In the genomic region with DNA sequence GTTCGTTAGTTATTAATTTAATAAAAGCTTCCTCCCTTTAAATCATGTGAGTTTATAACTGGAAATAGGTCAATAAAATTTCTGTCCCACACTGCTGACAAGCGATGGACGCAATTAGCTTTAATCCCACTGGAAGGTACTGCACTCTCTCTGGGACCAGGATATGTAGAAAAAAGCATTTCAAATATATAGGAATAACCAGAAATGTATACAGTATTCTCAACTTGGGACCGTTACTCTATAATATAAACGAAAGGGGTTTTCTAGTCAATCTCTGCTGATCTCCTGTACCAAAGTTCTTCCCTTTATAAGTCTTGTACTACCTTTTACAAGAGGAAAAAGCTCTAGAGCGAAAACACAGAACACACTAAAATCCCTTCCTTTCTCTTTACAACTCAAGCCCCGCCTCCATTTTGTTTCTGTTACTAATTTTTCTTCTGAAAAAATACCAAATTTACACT, we compare ENCODE assay signal across 9 cellular contexts. TPM values are rescaled to one million over a fixed set of nuclear protein-coding genes. Genes with fewer than 3 reads are reported as not detected.
DNase-seq lines count a peak whose midpoint lies in the region; ATAC-seq, FAIRE-seq and TF ChIP-seq lines count a peak whose summit lies in the region.
"Had no signal": no experiment of that assay in that cellular context is flagged by ENCODE, and none has a peak within 500 bp of the region (broad histone marks: within the 10 kb centered on the region; RNA-seq: fewer than 3 reads in every experiment).

No MANE protein-coding gene starts in this region.

- H3K27me3 ChIP-seq in HUES48 (ENCODE audit: control insufficient read depth, insufficient read depth, low read length) (no peaks in the 10 kb centered on the region), upper lobe of right lung (no peaks in the 10 kb centered on the region)

- H3K9me3 ChIP-seq in HUES48 (ENCODE audit: control insufficient read depth, insufficient read depth, low read length): no peaks in the 10 kb centered on the region
- H3K9me3 ChIP-seq in kidney (ENCODE audit: control insufficient read depth in 1 of 2, low read length in 2 of 2): no peaks in the 10 kb centered on the region
- no peaks in the 10 kb centered on the region for H3K9me3 ChIP-seq in upper lobe of right lung

- H3K4me1 ChIP-seq in HUES48 (ENCODE audit: control insufficient read depth, insufficient read depth, low read length): peaks cover 17% of the 10 kb centered on the region
- H3K4me1 ChIP-seq in kidney (ENCODE audit: control insufficient read depth in 1 of 2, insufficient read depth in 1 of 2, low read depth in 1 of 2, low read length in 2 of 2): peaks cover 3 to 12% of the 10 kb centered on the region in 2 donors
- H3K4me1 ChIP-seq in upper lobe of right lung: peaks cover 33% of the 10 kb centered on the region

- no peak for FAIRE-seq in kidney (lab: Jason Lieb, UNC)
- FAIRE-seq in H54 (lab: Jason Lieb, UNC): no peak

- H3K9ac ChIP-seq in HUES48 (ENCODE audit: low read depth, low read length): peak overlapping the region; percentile 85
- peak overlapping the region; percentile 99 to 100 for H3K9ac ChIP-seq in kidney (ENCODE audit: low read length in 2 of 2)

- no peak for TF ChIP-seq POLR2A in H54 (IDR thresholded peaks at IDR 0.05; ENCODE audit: low read depth, low read length)

- no peaks in the 10 kb centered on the region; the same call in 1 of the 2 replicates for H3K36me3 ChIP-seq in HUES48 (ENCODE audit: control insufficient read depth, insufficient read depth, low read length)
- H3K36me3 ChIP-seq in kidney (ENCODE audit: control insufficient read depth in 1 of 2, insufficient read depth in 2 of 2, low read length in 2 of 2): no peaks in the 10 kb centered on the region
- H3K36me3 ChIP-seq in upper lobe of right lung: no peaks in the 10 kb centered on the region

- no peak for TF ChIP-seq CTCF in kidney (IDR thresholded peaks at IDR 0.05; ENCODE audit: borderline replicate concordance, extremely low read depth, insufficient read depth)
- TF ChIP-seq CTCF in upper lobe of right lung (IDR thresholded peaks at IDR 0.05): no peak

- peak overlapping the region; percentile 98 for H3K4me3 ChIP-seq in HUES48 (ENCODE audit: low read depth, low read length)
- H3K4me3 ChIP-seq in kidney (ENCODE audit: low read length in 2 of 2): peak overlapping the region; percentile 92 to 93
- peak overlapping the region; percentile 82 for H3K4me3 ChIP-seq in upper lobe of right lung

- ATAC-seq in upper lobe of right lung (no peak), HG02678 (IDR thresholded peaks at IDR 0.05; ENCODE audit: unreplicated experiment) (no peak)
- ATAC-seq: naive thymus-derived CD8-positive, alpha-beta T cell had no signal

- peak; percentile 33 to 43 for DNase-seq in AML-193 (lab: John Stamatoyannopoulos, UW)
- peak; percentile 47 for DNase-seq in amniotic epithelial cell (ENCODE audit: low read depth)
- DNase-seq in kidney: no peak
- DNase-seq in upper lobe of right lung: no peak
- no peak for DNase-seq in stimulated activated CD4-positive, alpha-beta T cell treated with anti-CD3 and anti-CD28 coated beads, Interleukin-2, amount 100 ng/mL, for 24 hours
- DNase-seq in H54 (ENCODE audit: insufficient read length, low spot score): no peak

- intact Hi-C loops in kidney (cut with DNase I): no loop called here
- intact Hi-C loops in upper lobe of right lung (cut with DNase I): no loop called here

- peak overlapping the region; percentile 100 for H3K27ac ChIP-seq in HUES48 (ENCODE audit: low read depth, low read length)
- H3K27ac ChIP-seq in kidney (ENCODE audit: low read depth in 2 of 2, low read length in 2 of 2): peak overlapping the region; percentile 100
- H3K27ac ChIP-seq in upper lobe of right lung: peak overlapping the region; percentile 98

RNA-seq across cellular contexts. Expression of a gene that starts 1.8 kb away (rescaled TPM):
- total RNA-seq in kidney (18.4 TPM), upper lobe of right lung (13.1 TPM)
- 6.3 TPM for polyA plus RNA-seq in kidney (ENCODE audit: insufficient read depth, low read depth, low replicate concordance)

Comparison
In these comparisons a context has a peak if more than half of its experiments do, and no peak if none do; other contexts are left out.
1. DNase-seq: peak in AML-193 (2 of 2) and amniotic epithelial cell (single experiment); none in kidney (single experiment), upper lobe of right lung (single experiment), stimulated activated CD4-positive, alpha-beta T cell treated with anti-CD3 and anti-CD28 coated beads, Interleukin-2, amount 100 ng/mL, for 24 hours (0 of 2) and H54 (single experiment).
2. Peak in every context shown above with its lines, with median percentiles within 50 percentile points of each other: H3K27ac ChIP-seq and H3K4me3 ChIP-seq.